ENCODE assay signal across 1 cellular context in genomic region chr12:48157889-48158370, GRCh38.
TF ChIP-seq lines count a peak whose summit lies in the region.

No MANE protein-coding gene starts in this region.

TF ChIP-seq in K562, 482 proteins besides CTCF, POLR2A, EP300 and RAD21 (continues in another document):
- TF ChIP-seq IFI16 (CRISPR knock-in tag; IDR thresholded peaks at IDR 0.05) (no peak), CREB1 (IDR thresholded peaks at IDR 0.05) (no peak), CREB1 (CRISPR knock-in tag; IDR thresholded peaks at IDR 0.05) (no peak), ZNF79 (CRISPR knock-in tag; IDR thresholded peaks at IDR 0.05; ENCODE audit: low read depth) (no peak), ZBTB33 (CRISPR knock-in tag; IDR thresholded peaks at IDR 0.05) (no peak), ASH1L (IDR thresholded peaks at IDR 0.05; ENCODE audit: borderline replicate concordance, low read depth, partially characterized antibody) (no peak), MTA2 (IDR thresholded peaks at IDR 0.05; ENCODE audit: low read depth) (no peak), PRMT5 (CRISPR knock-in tag; IDR thresholded peaks at IDR 0.05) (no peak), CBX8 (IDR thresholded peaks at IDR 0.05; ENCODE audit: borderline replicate concordance, extremely low read depth, low read depth, low read length, poor library complexity, severe bottlenecking) (no peak), SLC30A9 (CRISPR knock-in tag; IDR thresholded peaks at IDR 0.05) (no peak), EGR1 (conservative IDR thresholded peaks at IDR 0.05) (no peak), FOXP4 (CRISPR knock-in tag; IDR thresholded peaks at IDR 0.05; ENCODE audit: borderline replicate concordance) (no peak), ZBTB17 (CRISPR knock-in tag; IDR thresholded peaks at IDR 0.05) (no peak), RFX1 (IDR thresholded peaks at IDR 0.05) (no peak), STAT5A (IDR thresholded peaks at IDR 0.05; ENCODE audit: borderline replicate concordance, low read length) (no peak), ZNF316 (IDR thresholded peaks at IDR 0.05) (no peak), AFF4 (CRISPR knock-in tag; IDR thresholded peaks at IDR 0.05) (no peak), L3MBTL2 (IDR thresholded peaks at IDR 0.05) (peak; percentile 82), NR0B1 (IDR thresholded peaks at IDR 0.05; ENCODE audit: partially characterized antibody) (no peak), SP1 (CRISPR knock-in tag; IDR thresholded peaks at IDR 0.05) (no peak), PPARD (CRISPR knock-in tag; IDR thresholded peaks at IDR 0.05) (no peak), STAT5B (CRISPR knock-in tag; IDR thresholded peaks at IDR 0.05) (no peak)
- TF ChIP-seq, protein P1, sequence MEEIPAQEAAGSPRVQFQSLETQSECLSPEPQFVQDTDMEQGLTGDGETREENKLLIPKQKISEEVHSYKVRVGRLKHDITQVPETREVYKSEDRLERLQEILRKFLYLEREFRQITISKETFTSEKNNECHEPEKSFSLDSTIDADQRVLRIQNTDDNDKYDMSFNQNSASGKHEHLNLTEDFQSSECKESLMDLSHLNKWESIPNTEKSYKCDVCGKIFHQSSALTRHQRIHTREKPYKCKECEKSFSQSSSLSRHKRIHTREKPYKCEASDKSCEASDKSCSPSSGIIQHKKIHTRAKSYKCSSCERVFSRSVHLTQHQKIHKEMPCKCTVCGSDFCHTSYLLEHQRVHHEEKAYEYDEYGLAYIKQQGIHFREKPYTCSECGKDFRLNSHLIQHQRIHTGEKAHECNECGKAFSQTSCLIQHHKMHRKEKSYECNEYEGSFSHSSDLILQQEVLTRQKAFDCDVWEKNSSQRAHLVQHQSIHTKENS (CRISPR knock-in tag; IDR thresholded peaks at IDR 0.05) = no peak
- TF ChIP-seq, protein P2, sequence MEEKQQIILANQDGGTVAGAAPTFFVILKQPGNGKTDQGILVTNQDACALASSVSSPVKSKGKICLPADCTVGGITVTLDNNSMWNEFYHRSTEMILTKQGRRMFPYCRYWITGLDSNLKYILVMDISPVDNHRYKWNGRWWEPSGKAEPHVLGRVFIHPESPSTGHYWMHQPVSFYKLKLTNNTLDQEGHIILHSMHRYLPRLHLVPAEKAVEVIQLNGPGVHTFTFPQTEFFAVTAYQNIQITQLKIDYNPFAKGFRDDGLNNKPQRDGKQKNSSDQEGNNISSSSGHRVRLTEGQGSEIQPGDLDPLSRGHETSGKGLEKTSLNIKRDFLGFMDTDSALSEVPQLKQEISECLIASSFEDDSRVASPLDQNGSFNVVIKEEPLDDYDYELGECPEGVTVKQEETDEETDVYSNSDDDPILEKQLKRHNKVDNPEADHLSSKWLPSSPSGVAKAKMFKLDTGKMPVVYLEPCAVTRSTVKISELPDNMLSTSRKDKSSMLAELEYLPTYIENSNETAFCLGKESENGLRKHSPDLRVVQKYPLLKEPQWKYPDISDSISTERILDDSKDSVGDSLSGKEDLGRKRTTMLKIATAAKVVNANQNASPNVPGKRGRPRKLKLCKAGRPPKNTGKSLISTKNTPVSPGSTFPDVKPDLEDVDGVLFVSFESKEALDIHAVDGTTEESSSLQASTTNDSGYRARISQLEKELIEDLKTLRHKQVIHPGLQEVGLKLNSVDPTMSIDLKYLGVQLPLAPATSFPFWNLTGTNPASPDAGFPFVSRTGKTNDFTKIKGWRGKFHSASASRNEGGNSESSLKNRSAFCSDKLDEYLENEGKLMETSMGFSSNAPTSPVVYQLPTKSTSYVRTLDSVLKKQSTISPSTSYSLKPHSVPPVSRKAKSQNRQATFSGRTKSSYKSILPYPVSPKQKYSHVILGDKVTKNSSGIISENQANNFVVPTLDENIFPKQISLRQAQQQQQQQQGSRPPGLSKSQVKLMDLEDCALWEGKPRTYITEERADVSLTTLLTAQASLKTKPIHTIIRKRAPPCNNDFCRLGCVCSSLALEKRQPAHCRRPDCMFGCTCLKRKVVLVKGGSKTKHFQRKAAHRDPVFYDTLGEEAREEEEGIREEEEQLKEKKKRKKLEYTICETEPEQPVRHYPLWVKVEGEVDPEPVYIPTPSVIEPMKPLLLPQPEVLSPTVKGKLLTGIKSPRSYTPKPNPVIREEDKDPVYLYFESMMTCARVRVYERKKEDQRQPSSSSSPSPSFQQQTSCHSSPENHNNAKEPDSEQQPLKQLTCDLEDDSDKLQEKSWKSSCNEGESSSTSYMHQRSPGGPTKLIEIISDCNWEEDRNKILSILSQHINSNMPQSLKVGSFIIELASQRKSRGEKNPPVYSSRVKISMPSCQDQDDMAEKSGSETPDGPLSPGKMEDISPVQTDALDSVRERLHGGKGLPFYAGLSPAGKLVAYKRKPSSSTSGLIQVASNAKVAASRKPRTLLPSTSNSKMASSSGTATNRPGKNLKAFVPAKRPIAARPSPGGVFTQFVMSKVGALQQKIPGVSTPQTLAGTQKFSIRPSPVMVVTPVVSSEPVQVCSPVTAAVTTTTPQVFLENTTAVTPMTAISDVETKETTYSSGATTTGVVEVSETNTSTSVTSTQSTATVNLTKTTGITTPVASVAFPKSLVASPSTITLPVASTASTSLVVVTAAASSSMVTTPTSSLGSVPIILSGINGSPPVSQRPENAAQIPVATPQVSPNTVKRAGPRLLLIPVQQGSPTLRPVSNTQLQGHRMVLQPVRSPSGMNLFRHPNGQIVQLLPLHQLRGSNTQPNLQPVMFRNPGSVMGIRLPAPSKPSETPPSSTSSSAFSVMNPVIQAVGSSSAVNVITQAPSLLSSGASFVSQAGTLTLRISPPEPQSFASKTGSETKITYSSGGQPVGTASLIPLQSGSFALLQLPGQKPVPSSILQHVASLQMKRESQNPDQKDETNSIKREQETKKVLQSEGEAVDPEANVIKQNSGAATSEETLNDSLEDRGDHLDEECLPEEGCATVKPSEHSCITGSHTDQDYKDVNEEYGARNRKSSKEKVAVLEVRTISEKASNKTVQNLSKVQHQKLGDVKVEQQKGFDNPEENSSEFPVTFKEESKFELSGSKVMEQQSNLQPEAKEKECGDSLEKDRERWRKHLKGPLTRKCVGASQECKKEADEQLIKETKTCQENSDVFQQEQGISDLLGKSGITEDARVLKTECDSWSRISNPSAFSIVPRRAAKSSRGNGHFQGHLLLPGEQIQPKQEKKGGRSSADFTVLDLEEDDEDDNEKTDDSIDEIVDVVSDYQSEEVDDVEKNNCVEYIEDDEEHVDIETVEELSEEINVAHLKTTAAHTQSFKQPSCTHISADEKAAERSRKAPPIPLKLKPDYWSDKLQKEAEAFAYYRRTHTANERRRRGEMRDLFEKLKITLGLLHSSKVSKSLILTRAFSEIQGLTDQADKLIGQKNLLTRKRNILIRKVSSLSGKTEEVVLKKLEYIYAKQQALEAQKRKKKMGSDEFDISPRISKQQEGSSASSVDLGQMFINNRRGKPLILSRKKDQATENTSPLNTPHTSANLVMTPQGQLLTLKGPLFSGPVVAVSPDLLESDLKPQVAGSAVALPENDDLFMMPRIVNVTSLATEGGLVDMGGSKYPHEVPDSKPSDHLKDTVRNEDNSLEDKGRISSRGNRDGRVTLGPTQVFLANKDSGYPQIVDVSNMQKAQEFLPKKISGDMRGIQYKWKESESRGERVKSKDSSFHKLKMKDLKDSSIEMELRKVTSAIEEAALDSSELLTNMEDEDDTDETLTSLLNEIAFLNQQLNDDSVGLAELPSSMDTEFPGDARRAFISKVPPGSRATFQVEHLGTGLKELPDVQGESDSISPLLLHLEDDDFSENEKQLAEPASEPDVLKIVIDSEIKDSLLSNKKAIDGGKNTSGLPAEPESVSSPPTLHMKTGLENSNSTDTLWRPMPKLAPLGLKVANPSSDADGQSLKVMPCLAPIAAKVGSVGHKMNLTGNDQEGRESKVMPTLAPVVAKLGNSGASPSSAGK (IDR thresholded peaks at IDR 0.05) = peak; percentile 75
- TF ChIP-seq, protein P3, sequence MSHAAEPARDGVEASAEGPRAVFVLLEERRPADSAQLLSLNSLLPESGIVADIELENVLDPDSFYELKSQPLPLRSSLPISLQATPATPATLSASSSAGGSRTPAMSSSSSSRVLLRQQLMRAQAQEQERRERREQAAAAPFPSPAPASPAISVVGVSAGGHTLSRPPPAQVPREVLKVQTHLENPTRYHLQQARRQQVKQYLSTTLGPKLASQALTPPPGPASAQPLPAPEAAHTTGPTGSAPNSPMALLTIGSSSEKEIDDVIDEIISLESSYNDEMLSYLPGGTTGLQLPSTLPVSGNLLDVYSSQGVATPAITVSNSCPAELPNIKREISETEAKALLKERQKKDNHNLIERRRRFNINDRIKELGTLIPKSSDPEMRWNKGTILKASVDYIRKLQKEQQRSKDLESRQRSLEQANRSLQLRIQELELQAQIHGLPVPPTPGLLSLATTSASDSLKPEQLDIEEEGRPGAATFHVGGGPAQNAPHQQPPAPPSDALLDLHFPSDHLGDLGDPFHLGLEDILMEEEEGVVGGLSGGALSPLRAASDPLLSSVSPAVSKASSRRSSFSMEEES (CRISPR knock-in tag; IDR thresholded peaks at IDR 0.05) = no peak
- TF ChIP-seq, protein P4, sequence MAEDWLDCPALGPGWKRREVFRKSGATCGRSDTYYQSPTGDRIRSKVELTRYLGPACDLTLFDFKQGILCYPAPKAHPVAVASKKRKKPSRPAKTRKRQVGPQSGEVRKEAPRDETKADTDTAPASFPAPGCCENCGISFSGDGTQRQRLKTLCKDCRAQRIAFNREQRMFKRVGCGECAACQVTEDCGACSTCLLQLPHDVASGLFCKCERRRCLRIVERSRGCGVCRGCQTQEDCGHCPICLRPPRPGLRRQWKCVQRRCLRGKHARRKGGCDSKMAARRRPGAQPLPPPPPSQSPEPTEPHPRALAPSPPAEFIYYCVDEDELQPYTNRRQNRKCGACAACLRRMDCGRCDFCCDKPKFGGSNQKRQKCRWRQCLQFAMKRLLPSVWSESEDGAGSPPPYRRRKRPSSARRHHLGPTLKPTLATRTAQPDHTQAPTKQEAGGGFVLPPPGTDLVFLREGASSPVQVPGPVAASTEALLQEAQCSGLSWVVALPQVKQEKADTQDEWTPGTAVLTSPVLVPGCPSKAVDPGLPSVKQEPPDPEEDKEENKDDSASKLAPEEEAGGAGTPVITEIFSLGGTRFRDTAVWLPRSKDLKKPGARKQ (CRISPR knock-in tag; IDR thresholded peaks at IDR 0.05) = no peak
- TF ChIP-seq, protein P5, sequence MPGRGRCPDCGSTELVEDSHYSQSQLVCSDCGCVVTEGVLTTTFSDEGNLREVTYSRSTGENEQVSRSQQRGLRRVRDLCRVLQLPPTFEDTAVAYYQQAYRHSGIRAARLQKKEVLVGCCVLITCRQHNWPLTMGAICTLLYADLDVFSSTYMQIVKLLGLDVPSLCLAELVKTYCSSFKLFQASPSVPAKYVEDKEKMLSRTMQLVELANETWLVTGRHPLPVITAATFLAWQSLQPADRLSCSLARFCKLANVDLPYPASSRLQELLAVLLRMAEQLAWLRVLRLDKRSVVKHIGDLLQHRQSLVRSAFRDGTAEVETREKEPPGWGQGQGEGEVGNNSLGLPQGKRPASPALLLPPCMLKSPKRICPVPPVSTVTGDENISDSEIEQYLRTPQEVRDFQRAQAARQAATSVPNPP (IDR thresholded peaks at IDR 0.05; ENCODE audit: borderline replicate concordance, insufficient read depth, insufficient read length) = no peak
